8 cellular contexts compared by ENCODE assay signal in the genomic region with DNA sequence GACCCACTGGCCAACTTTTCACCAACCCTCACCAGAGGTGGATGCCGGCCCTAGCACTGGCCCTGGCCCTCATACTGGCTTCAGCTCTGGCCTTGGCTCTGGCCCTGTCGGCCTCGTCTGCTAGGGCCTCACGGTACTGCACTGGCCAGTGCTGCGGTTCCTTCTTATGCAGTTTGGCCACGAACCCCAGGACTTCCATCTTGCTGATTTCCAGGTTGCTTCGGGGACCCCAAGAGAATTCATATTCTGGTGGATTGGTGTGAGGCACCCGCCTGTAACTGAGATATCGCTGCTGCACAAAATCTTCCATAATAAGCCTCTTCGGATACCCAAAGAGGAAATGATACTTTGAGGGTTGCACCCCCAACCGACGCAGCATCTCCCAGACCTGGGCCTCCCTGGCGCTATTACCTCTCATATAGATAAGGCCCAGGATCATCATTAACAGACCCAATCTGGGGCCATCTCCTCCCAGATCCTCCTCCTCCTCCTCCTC. TPM values are rescaled to one million over a fixed set of nuclear protein-coding genes. Genes with fewer than 3 reads are reported as not detected.
DNase-seq lines count a peak whose midpoint lies in the region; ATAC-seq and TF ChIP-seq lines count a peak whose summit lies in the region.

No MANE protein-coding gene starts in this region.

- H3K27me3 ChIP-seq in naive thymus-derived CD4-positive, alpha-beta T cell (ENCODE audit: control insufficient read depth in 2 of 2, insufficient read depth in 2 of 2, low read length in 2 of 2): no peaks in the 10 kb centered on the region

- H3K36me3 ChIP-seq in naive thymus-derived CD4-positive, alpha-beta T cell (ENCODE audit: control insufficient read depth in 2 of 3, insufficient read depth in 3 of 3, low read length in 3 of 3): peaks cover 0 to 5% (median 0%) of the 10 kb centered on the region in 3 experiments

- CTCF ChIA-PET in T-cell (lab: Charles Lee): interaction anchor here (0.7 to 1.9 kb wide), 2 partner anchors 150 to 507 kb away, joined by 3 to 5 read pairs; partner anchors contain the start of gene EPHB3 (in 1 of the 2)
- CTCF ChIA-PET in naive thymus-derived CD4-positive, alpha-beta T cell (lab: Charles Lee): interaction anchor here (0.6 kb wide), 1 partner anchor 79 kb away, joined by 5 read pairs; no protein-coding TSS in a partner anchor

- H3K27ac Mint-ChIP-seq in T-cell: peak overlapping the region; percentile 83 to 88
- H3K27ac Mint-ChIP-seq in naive thymus-derived CD4-positive, alpha-beta T cell: peak overlapping the region; percentile 69 to 99 (median 87)

- H3K36me3 Mint-ChIP-seq in T-cell: peaks cover 17% of the 10 kb centered on the region
- H3K36me3 Mint-ChIP-seq in naive thymus-derived CD4-positive, alpha-beta T cell: peaks cover 6 to 29% (median 16%) of the 10 kb centered on the region in 5 donors

- peaks cover 30 to 33% (median 31%) of the 10 kb centered on the region in 3 donors for H3K4me1 Mint-ChIP-seq in T-cell
- H3K4me1 Mint-ChIP-seq in naive thymus-derived CD4-positive, alpha-beta T cell: peaks cover 28 to 44% (median 34%) of the 10 kb centered on the region in 7 donors

- TF ChIP-seq CTCF in C4-2B (conservative IDR thresholded peaks at IDR 0.05) (no peak), epithelial cell of esophagus (IDR thresholded peaks at IDR 0.05; ENCODE audit: insufficient read depth, low read depth, low read length, missing control alignments) (no peak)

- H3K9me3 Mint-ChIP-seq in T-cell: no peaks in the 10 kb centered on the region
- H3K9me3 Mint-ChIP-seq in naive thymus-derived CD4-positive, alpha-beta T cell: peaks cover 0 to 10% (median 0%) of the 10 kb centered on the region in 11 donors

- H3K4me3 Mint-ChIP-seq in T-cell: peak overlapping the region; percentile 78 to 91 (median 85)
- peak overlapping the region; percentile 81 to 99 (median 93) for H3K4me3 Mint-ChIP-seq in naive thymus-derived CD4-positive, alpha-beta T cell

- ATAC-seq in GM19035 (IDR thresholded peaks at IDR 0.05; ENCODE audit: unreplicated experiment): peak; percentile 61
- ATAC-seq in HG03159 (IDR thresholded peaks at IDR 0.05; ENCODE audit: unreplicated experiment): peak; percentile 63
- ATAC-seq in T-cell (replicated peaks in 1 of 4): peak; percentile 10 to 20 (median 11)
- peak; percentile 27 for ATAC-seq in naive thymus-derived CD4-positive, alpha-beta T cell

- no peaks in the 10 kb centered on the region for H3K27me3 Mint-ChIP-seq in T-cell
- H3K27me3 Mint-ChIP-seq in naive thymus-derived CD4-positive, alpha-beta T cell: peaks cover 0 to 17% (median 0%) of the 10 kb centered on the region in 5 donors

- DNase-seq in T-cell: peak in 18 of 34 experiments; percentile 4 to 47 (median 19)
- DNase-seq in epithelial cell of esophagus (ENCODE audit: low read depth): no peak
- DNase-seq in naive thymus-derived CD4-positive, alpha-beta T cell: peak in 5 of 9 donors; percentile 1 to 37 (median 16)
- DNase-seq in SW480 (ENCODE audit: low spot score): no peak
- no peak for DNase-seq in OCI-M2 (lab: John Stamatoyannopoulos, UW; ENCODE audit: unreplicated experiment)

- peaks cover 10 to 17% of the 10 kb centered on the region in 2 donors for H3K4me1 ChIP-seq in naive thymus-derived CD4-positive, alpha-beta T cell (ENCODE audit: control insufficient read depth in 2 of 2, insufficient read depth in 2 of 2, low read length in 2 of 2)

- intact Hi-C loops in naive thymus-derived CD4-positive, alpha-beta T cell (cut with micrococcal nuclease): loop anchor here (1.0 to 5.0 kb wide), 6 partner anchors 10 to 788 kb away; partner anchors contain the start of genes CLCN2 (in 2 of the 2), POLR2H (in 2 of the 2), EPHB3 (in 1 of the 2) and TMEM41A (in 1 of the 2)

- H3K4me3 ChIP-seq in epithelial cell of esophagus (ENCODE audit: low read length): peak overlapping the region; percentile 65
- H3K4me3 ChIP-seq in naive thymus-derived CD4-positive, alpha-beta T cell (ENCODE audit: low read length): peak overlapping the region; percentile 70

- H3K9me3 ChIP-seq in naive thymus-derived CD4-positive, alpha-beta T cell (ENCODE audit: control insufficient read depth in 2 of 3, low read length in 3 of 3): no peaks in the 10 kb centered on the region

- POLR2A ChIA-PET in T-cell (lab: Charles Lee): no interaction called here
- POLR2A ChIA-PET in naive thymus-derived CD4-positive, alpha-beta T cell (lab: Charles Lee): interaction anchor here (0.6 to 1.2 kb wide), 6 partner anchors 10 to 154 kb away, joined by 3 to 5 read pairs (median 3); no protein-coding TSS in a partner anchor

- H3K27ac ChIP-seq in C4-2B: peak overlapping the region; percentile 96
- H3K27ac ChIP-seq in naive thymus-derived CD4-positive, alpha-beta T cell (ENCODE audit: low read depth, low read length): peak overlapping the region; percentile 77

RNA-seq across cellular contexts. Expression of gene MAGEF1, which starts 0.9 kb away (rescaled TPM):
- total RNA-seq in T-cell: 10 to 100 TPM in 4 of 5 donors, 1 to 10 TPM in 1; 8.6 to 17.7 (median 16.1) TPM
- total RNA-seq in naive thymus-derived CD4-positive, alpha-beta T cell: 10 to 100 TPM in 4 of 5 experiments, 1 to 10 TPM in 1; 9.0 to 17.4 (median 13.3) TPM
- polyA plus RNA-seq in naive thymus-derived CD4-positive, alpha-beta T cell: 10 to 100 TPM; 24.8 to 40.0 TPM

Comparison
In these comparisons a context has a peak if more than half of its experiments do, and no peak if none do; other contexts are left out.
1. ATAC-seq: peak in every context shown above with its lines; median percentile 63 in HG03159; 61 in GM19035; 27 in naive thymus-derived CD4-positive, alpha-beta T cell; 11 in T-cell.
2. DNase-seq: peak in T-cell (18 of 34) and naive thymus-derived CD4-positive, alpha-beta T cell (5 of 9); none in epithelial cell of esophagus (single experiment), SW480 (single experiment) and OCI-M2 (single experiment).